ENCODE assay signal across 8 cellular contexts in genomic region chr19:44644391-44645016, GRCh38. TPM values are rescaled to one million over a fixed set of nuclear protein-coding genes. Genes with fewer than 3 reads are reported as not detected.
DNase-seq lines count a peak whose midpoint lies in the region; ATAC-seq and TF ChIP-seq lines count a peak whose summit lies in the region.

No MANE protein-coding gene starts in this region.

- peaks cover 1% of the 10 kb centered on the region for H3K36me3 Mint-ChIP-seq in activated naive CD8-positive, alpha-beta T cell treated with anti-CD3 and anti-CD28 coated beads, Interleukin-2, amount 50 U/mL, for 24 hours (ENCODE audit: low read depth)

- H3K27ac Mint-ChIP-seq in activated naive CD8-positive, alpha-beta T cell treated with anti-CD3 and anti-CD28 coated beads, Interleukin-2, amount 50 U/mL, for 24 hours = no peak overlapping the region

- WGBS in iPS DF 6.9 (ENCODE audit: insufficient coverage, insufficient read length) = no CpG with 5 or more reads among the region's 14 CpGs
- 4 to 13% methylated on average over 14 of the region's 14 CpGs for WGBS in sigmoid colon, 2 donors

- H3K4me1 ChIP-seq in iPS DF 6.9 (ENCODE audit: control insufficient read depth, insufficient read depth, low read length) (peaks cover 2% of the 10 kb centered on the region; the same call in 1 of the 2 replicates), sigmoid colon (peaks cover 0 to 36% (median 8%) of the 10 kb centered on the region in 4 donors)

- TF ChIP-seq EP300 in sigmoid colon (IDR thresholded peaks at IDR 0.05) = no peak

- peaks cover 2% of the 10 kb centered on the region for H3K4me1 Mint-ChIP-seq in activated naive CD8-positive, alpha-beta T cell treated with anti-CD3 and anti-CD28 coated beads, Interleukin-2, amount 50 U/mL, for 24 hours

- H3K4me3 ChIP-seq in MG63 (peak overlapping the region; percentile 81), iPS DF 6.9 (ENCODE audit: low read length) (peak overlapping the region; percentile 70; the same call in 1 of the 2 replicates), sigmoid colon (peak overlapping the region; percentile 56 to 93 (median 66))

- DNase-seq in NCI-H1417 (lab: John Stamatoyannopoulos, UW) (peak in 2 of 3 experiments; percentile 23 to 70), NCI-H1417 treated with DMSO at 0.1 percent for 48 hours (lab: John Stamatoyannopoulos, UW) (no peak), MG63 (peak; percentile 68), iPS DF 6.9 (ENCODE audit: low read depth, low spot score) (no peak), sigmoid colon (peak; percentile 68), NCI-H2107 (lab: John Stamatoyannopoulos, UW) (no peak), CD1c-positive myeloid dendritic cell (ENCODE audit: extremely low spot score) (no peak)
- DNase-seq in activated naive CD8-positive, alpha-beta T cell treated with anti-CD3 and anti-CD28 coated beads, Interleukin-2, amount 50 U/mL, for 24 hours = no peak

- intact Hi-C loops in sigmoid colon (cut with DNase I) = no loop called here

- peaks cover 11% of the 10 kb centered on the region for H3K27me3 Mint-ChIP-seq in activated naive CD8-positive, alpha-beta T cell treated with anti-CD3 and anti-CD28 coated beads, Interleukin-2, amount 50 U/mL, for 24 hours

- H3K27ac ChIP-seq in iPS DF 6.9 (ENCODE audit: low read length) = no peak overlapping the region
- H3K27ac ChIP-seq in sigmoid colon = peak overlapping the region; percentile 74 to 92 (median 81)

- H3K27me3 ChIP-seq in MG63 = no peaks in the 10 kb centered on the region
- no peaks in the 10 kb centered on the region for H3K27me3 ChIP-seq in iPS DF 6.9 (ENCODE audit: control insufficient read depth, insufficient read depth, low read length)
- no peaks in the 10 kb centered on the region for H3K27me3 ChIP-seq in sigmoid colon

- no peak for TF ChIP-seq POLR2A in sigmoid colon (IDR thresholded peaks at IDR 0.05)

- no peaks in the 10 kb centered on the region for H3K9me3 ChIP-seq in MG63
- H3K9me3 ChIP-seq in iPS DF 6.9 (ENCODE audit: control insufficient read depth, insufficient read depth, low read length) = no peaks in the 10 kb centered on the region
- no peaks in the 10 kb centered on the region for H3K9me3 ChIP-seq in sigmoid colon

- peaks cover 44% of the 10 kb centered on the region for H3K36me3 ChIP-seq in MG63
- H3K36me3 ChIP-seq in iPS DF 6.9 (ENCODE audit: control insufficient read depth, insufficient read depth, low read length) = 0 out of 2 replicates have a peak, but pooled peaks cover 11% of the 10 kb centered on the region
- peaks cover 0 to 11% (median 0%) of the 10 kb centered on the region in 4 donors for H3K36me3 ChIP-seq in sigmoid colon

- no peaks in the 10 kb centered on the region for H3K9me3 Mint-ChIP-seq in activated naive CD8-positive, alpha-beta T cell treated with anti-CD3 and anti-CD28 coated beads, Interleukin-2, amount 50 U/mL, for 24 hours

- no peak for TF ChIP-seq CTCF in sigmoid colon (IDR thresholded peaks at IDR 0.05)

- ATAC-seq in activated naive CD8-positive, alpha-beta T cell treated with anti-CD3 and anti-CD28 coated beads, Interleukin-2, amount 50 U/mL, for 24 hours = peak; percentile 12

- peak overlapping the region; percentile 81 for H3K4me3 Mint-ChIP-seq in activated naive CD8-positive, alpha-beta T cell treated with anti-CD3 and anti-CD28 coated beads, Interleukin-2, amount 50 U/mL, for 24 hours

RNA-seq across cellular contexts. Expression of gene PVR, which starts 0.8 kb away (rescaled TPM):
- total RNA-seq in MG63 (2014; rRNA removed; shearing (Covaris generic); ENCODE audit: low replicate concordance) = 120 and 141 TPM in 2 replicates
- 10 to 100 TPM in 3 of 4 donors, 1 to 10 TPM in 1; 7.8 to 39.4 (median 14.6) TPM for total RNA-seq in sigmoid colon
- polyA plus RNA-seq in sigmoid colon = 10 to 100 TPM in 1 of 3 donors, 1 to 10 TPM in 2; 3.0 to 19.7 (median 4.6) TPM

RNA-seq across cellular contexts. Expression of gene CEACAM19, which starts 26.8 kb away (rescaled TPM):
- 0.47 and 0.69 TPM in 2 replicates for total RNA-seq in MG63 (2014; rRNA removed; shearing (Covaris generic); ENCODE audit: low replicate concordance)
- 1 to 10 TPM; 1.3 to 5.3 (median 2.6) TPM for total RNA-seq in sigmoid colon
- 1 to 10 TPM in 1 of 3 donors, under 1 TPM in 2; 0.60 to 4.9 (median 0.69) TPM for polyA plus RNA-seq in sigmoid colon

RNA-seq across cellular contexts. Expression of gene IGSF23, which starts 31.1 kb away (rescaled TPM):
- 3.0 TPM in 1 of 2 replicates, not detected in the other for total RNA-seq in MG63 (2014; rRNA removed; shearing (Covaris generic); ENCODE audit: low replicate concordance)
- not detected for total RNA-seq in sigmoid colon
- polyA plus RNA-seq in sigmoid colon = not detected

RNA-seq across cellular contexts. Expression of gene CEACAM16, which starts 54.4 kb away (rescaled TPM):
- 0.92 TPM in 1 of 2 replicates, not detected in the other for total RNA-seq in MG63 (2014; rRNA removed; shearing (Covaris generic); ENCODE audit: low replicate concordance)
- total RNA-seq in sigmoid colon = not detected
- not detected for polyA plus RNA-seq in sigmoid colon

Comparison
In these comparisons a context has a peak if more than half of its experiments do, and no peak if none do; other contexts are left out.
1. DNase-seq: peak in NCI-H1417 (2 of 3), MG63 (single experiment) and sigmoid colon (single experiment); none in NCI-H1417 treated with DMSO at 0.1 percent for 48 hours (single experiment), activated naive CD8-positive, alpha-beta T cell treated with anti-CD3 and anti-CD28 coated beads, Interleukin-2, amount 50 U/mL, for 24 hours (single experiment), iPS DF 6.9 (single experiment), NCI-H2107 (single experiment) and CD1c-positive myeloid dendritic cell (single experiment).
2. Peak in every context shown above with its lines, with median percentiles within 50 percentile points of each other: H3K4me3 ChIP-seq.